ENCODE assay signal across 8 cellular contexts in genomic region chr12:124786065-124786964, GRCh38.
DNase-seq lines count a peak whose midpoint lies in the region; ATAC-seq, FAIRE-seq and TF ChIP-seq lines count a peak whose summit lies in the region.

No MANE protein-coding gene starts in this region.

- no peak for TF ChIP-seq EP300 in sigmoid colon (IDR thresholded peaks at IDR 0.05)

- H3K4me3 ChIP-seq in body of pancreas (no peak overlapping the region), sigmoid colon (peak overlapping the region in 3 of 4 donors; percentile 39 to 43 (median 42))

- intact Hi-C loops in body of pancreas (cut with DNase I) (no loop called here), sigmoid colon (cut with DNase I) (no loop called here)

- DNase-seq in HT-29 (ENCODE audit: low spot score) (peak; percentile 44), body of pancreas (peak; percentile 62 to 73 (median 72)), iPS DF 4.7 (ENCODE audit: extremely low read depth, low spot score) (peak; percentile 86), sigmoid colon (peak; percentile 95), GM19239 (ENCODE audit: insufficient read length, low spot score) (no peak), GM20000 (ENCODE audit: low spot score) (no peak)
- no peak for DNase-seq in activated CD4-positive, alpha-beta T cell treated with anti-CD3 and anti-CD28 coated beads, Interleukin-2, amount 50 U/mL, for 1 hour

- TF ChIP-seq POLR2A in body of pancreas (IDR thresholded peaks at IDR 0.05): no peak
- TF ChIP-seq POLR2A in sigmoid colon (IDR thresholded peaks at IDR 0.05): no peak

- H3K27me3 ChIP-seq in body of pancreas (no peaks in the 10 kb centered on the region), sigmoid colon (no peaks in the 10 kb centered on the region)

- TF ChIP-seq CTCF in body of pancreas (IDR thresholded peaks at IDR 0.05) (no peak), sigmoid colon (IDR thresholded peaks at IDR 0.05) (no peak), GM20000 (IDR thresholded peaks at IDR 0.05; ENCODE audit: extremely low read depth, missing control alignments) (no peak)

- no peak overlapping the region for H3K27ac ChIP-seq in body of pancreas
- H3K27ac ChIP-seq in sigmoid colon: peak overlapping the region in 2 of 4 donors; percentile 44 to 52

- H3K36me3 ChIP-seq in body of pancreas (replicated peaks in 1 of 2; ENCODE audit: insufficient read depth in 1 of 2, low read depth in 2 of 2): no peaks in the 10 kb centered on the region
- peaks cover 0 to 6% (median 0%) of the 10 kb centered on the region in 4 donors for H3K36me3 ChIP-seq in sigmoid colon

- H3K9me3 ChIP-seq in body of pancreas (no peaks in the 10 kb centered on the region), sigmoid colon (no peaks in the 10 kb centered on the region)

- no peak for FAIRE-seq in GM19239 (lab: Jason Lieb, UNC)

- no peaks in the 10 kb centered on the region for H3K4me1 ChIP-seq in body of pancreas
- H3K4me1 ChIP-seq in sigmoid colon: peaks cover 0 to 5% (median 2%) of the 10 kb centered on the region in 4 donors

- WGBS in body of pancreas, 2 donors: 58 to 81% methylated on average over 10 to 29 of the region's 31 CpGs
- 83 to 91% methylated on average over 31 of the region's 31 CpGs for WGBS in sigmoid colon, 2 donors

- peak; percentile 91 for ATAC-seq in body of pancreas
- ATAC-seq in HG03457 (IDR thresholded peaks at IDR 0.05; ENCODE audit: unreplicated experiment): no peak

Comparison
In these comparisons a context has a peak if more than half of its experiments do, and no peak if none do; other contexts are left out.
1. DNase-seq: peak in HT-29 (single experiment), body of pancreas (4 of 4), iPS DF 4.7 (single experiment) and sigmoid colon (single experiment); none in GM19239 (single experiment), activated CD4-positive, alpha-beta T cell treated with anti-CD3 and anti-CD28 coated beads, Interleukin-2, amount 50 U/mL, for 1 hour (single experiment) and GM20000 (single experiment).
2. H3K4me3 ChIP-seq: peak in sigmoid colon (3 of 4); none in body of pancreas (0 of 2).